Comparison of ENCODE assay signal across 8 cellular contexts in the genomic region with DNA sequence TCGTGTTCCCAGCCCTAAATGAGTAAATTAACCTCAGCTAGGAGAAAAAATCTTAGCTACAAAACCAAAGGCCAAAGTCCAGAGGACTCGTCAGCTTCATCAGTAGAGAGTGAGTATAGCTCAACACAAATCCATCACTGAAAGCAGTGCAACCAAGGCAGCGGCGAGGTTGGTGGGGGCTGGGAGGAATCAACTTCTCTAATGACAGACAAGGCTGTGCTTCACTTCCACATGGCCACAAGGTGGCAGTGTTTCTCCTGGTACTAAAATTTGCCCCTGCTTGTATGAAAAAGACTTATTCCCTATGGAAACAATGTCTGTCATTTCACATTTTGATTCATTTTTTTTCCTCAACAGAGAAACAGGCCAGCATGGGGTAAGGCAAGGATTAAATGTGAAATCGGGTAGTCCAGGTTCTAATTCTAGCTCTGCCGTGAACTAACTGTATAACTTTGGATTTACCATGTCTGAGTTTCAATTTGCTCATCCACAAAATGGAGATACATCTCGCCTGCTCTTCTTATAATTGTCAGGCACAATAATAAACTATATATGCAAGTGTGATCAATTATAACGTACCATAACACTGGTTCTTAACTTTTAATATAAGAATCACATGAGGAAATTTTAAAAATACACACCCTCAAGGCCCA. TPM values are rescaled to one million over a fixed set of nuclear protein-coding genes. Genes with fewer than 3 reads are reported as not detected.
DNase-seq lines count a peak whose midpoint lies in the region; TF ChIP-seq lines count a peak whose summit lies in the region.

No MANE protein-coding gene starts in this region.

- TF ChIP-seq RAD21 in SK-N-SH (IDR thresholded peaks at IDR 0.05; ENCODE audit: low read length), result peak; percentile 94

- no peaks in the 10 kb centered on the region for H3K36me3 ChIP-seq in Loucy (ENCODE audit: insufficient read depth, low read length)
- H3K36me3 ChIP-seq in SK-N-SH (replicated peaks in 1 of 2; ENCODE audit: control insufficient read depth in 1 of 2, insufficient read depth in 2 of 2, low read length in 1 of 2), result no peaks in the 10 kb centered on the region

- intact Hi-C loops in head of caudate nucleus (cut with DNase I), result loop anchor here (2.0 kb wide), 1 partner anchor 183 kb away; no protein-coding TSS in a partner anchor

- DNase-seq in ELF-1 (ENCODE audit: low read depth, low spot score) (peak; percentile 54), SK-N-SH (peak; percentile 60), head of caudate nucleus (peak; percentile 62 to 94 (median 84)), pons (ENCODE audit: low spot score) (peak; percentile 94), type B pancreatic cell (ENCODE audit: extremely low spot score, unreplicated experiment) (no peak), mesenteric fat pad (ENCODE audit: low spot score) (no peak)
- DNase-seq in activated naive CD4-positive, alpha-beta T cell treated with anti-CD3 and anti-CD28 coated beads, Interleukin-2, amount 10 ng/mL, durations not matched to agents 7 days and 5 days, result peak; percentile 81

- H3K9me3 ChIP-seq in Loucy (ENCODE audit: insufficient read depth, low read depth, low read length), result no peaks in the 10 kb centered on the region
- H3K9me3 ChIP-seq in SK-N-SH, result no peaks in the 10 kb centered on the region

- H3K36me3 Mint-ChIP-seq in activated naive CD4-positive, alpha-beta T cell treated with anti-CD3 and anti-CD28 coated beads, Interleukin-2, amount 10 ng/mL, durations not matched to agents 7 days and 5 days, result peaks cover 5% of the 10 kb centered on the region
- no peaks in the 10 kb centered on the region for H3K36me3 Mint-ChIP-seq in type B pancreatic cell

- no peak overlapping the region for H3K27ac Mint-ChIP-seq in activated naive CD4-positive, alpha-beta T cell treated with anti-CD3 and anti-CD28 coated beads, Interleukin-2, amount 10 ng/mL, durations not matched to agents 7 days and 5 days
- no peak overlapping the region for H3K27ac Mint-ChIP-seq in type B pancreatic cell

- 33% methylated on average over 8 of the region's 8 CpGs for WGBS in SK-N-SH (ENCODE audit: low lambda C conversion rate)

- H4K20me1 ChIP-seq in Loucy (ENCODE audit: insufficient read depth, low read length, poor library complexity, severe bottlenecking), result no peaks in the 10 kb centered on the region
- H4K20me1 ChIP-seq in SK-N-SH (ENCODE audit: insufficient read depth), result no peaks in the 10 kb centered on the region

- no peaks in the 10 kb centered on the region for H3K9me2 ChIP-seq in Loucy (replicated peaks; ENCODE audit: low read depth, low read length)
- H3K9me2 ChIP-seq in SK-N-SH, result no peaks in the 10 kb centered on the region

- no peak overlapping the region for H3K4me3 Mint-ChIP-seq in activated naive CD4-positive, alpha-beta T cell treated with anti-CD3 and anti-CD28 coated beads, Interleukin-2, amount 10 ng/mL, durations not matched to agents 7 days and 5 days
- no peak overlapping the region for H3K4me3 Mint-ChIP-seq in type B pancreatic cell

- peaks cover 7% of the 10 kb centered on the region for H3K4me1 ChIP-seq in Loucy (ENCODE audit: insufficient read depth, low read length, poor library complexity, severe bottlenecking)
- peaks cover 7 to 14% of the 10 kb centered on the region in 2 experiments; a peak in 3 of 4 replicates for H3K4me1 ChIP-seq in SK-N-SH (ENCODE audit: control insufficient read depth in 1 of 2, insufficient read depth in 2 of 2, low read depth in 1 of 2, low read length in 1 of 2)

- H3F3A ChIP-seq in Loucy (ENCODE audit: low read depth) (no peaks in the 10 kb centered on the region), SK-N-SH (replicated peaks; ENCODE audit: insufficient read depth) (no peaks in the 10 kb centered on the region)

- peaks cover 11% of the 10 kb centered on the region for H3K4me1 Mint-ChIP-seq in activated naive CD4-positive, alpha-beta T cell treated with anti-CD3 and anti-CD28 coated beads, Interleukin-2, amount 10 ng/mL, durations not matched to agents 7 days and 5 days
- H3K4me1 Mint-ChIP-seq in type B pancreatic cell (ENCODE audit: unreplicated experiment), result peaks cover 11% of the 10 kb centered on the region

- CTCF ChIA-PET in SK-N-SH (lab: Yijun Ruan, JAX), result interaction anchor here (0.7 to 4.5 kb wide), 54 partner anchors 10 to 564 kb away, joined by 3 to 94 read pairs (median 5); a partner anchor contains a TSS
- CTCF ChIA-PET in activated naive CD4-positive, alpha-beta T cell treated with anti-CD3 and anti-CD28 coated beads, Interleukin-2, amount 10 ng/mL, durations not matched to agents 7 days and 5 days (lab: Charles Lee), result interaction anchor here (0.6 to 4.7 kb wide), 34 partner anchors 10 to 396 kb away, joined by 3 to 63 read pairs (median 4); a partner anchor contains a TSS

- POLR2A ChIA-PET in SK-N-SH (lab: Yijun Ruan, JAX), result no interaction called here

- H3K4me3 ChIP-seq in Loucy (ENCODE audit: low read length, poor library complexity, severe bottlenecking), result no peak overlapping the region
- no peak overlapping the region; a peak in 1 of 4 replicates for H3K4me3 ChIP-seq in SK-N-SH (ENCODE audit: low read depth in 2 of 2, low read length in 1 of 2)

- no peaks in the 10 kb centered on the region for H3K79me2 ChIP-seq in Loucy (ENCODE audit: insufficient read depth, low read length)
- no peaks in the 10 kb centered on the region for H3K79me2 ChIP-seq in SK-N-SH (ENCODE audit: insufficient read depth)

- no peaks in the 10 kb centered on the region for H3K9me3 Mint-ChIP-seq in activated naive CD4-positive, alpha-beta T cell treated with anti-CD3 and anti-CD28 coated beads, Interleukin-2, amount 10 ng/mL, durations not matched to agents 7 days and 5 days
- H3K9me3 Mint-ChIP-seq in type B pancreatic cell, result no peaks in the 10 kb centered on the region

- H3K9ac ChIP-seq in Loucy (ENCODE audit: low read depth, low read length, poor library complexity, severe bottlenecking), result no peak overlapping the region
- no peak overlapping the region for H3K9ac ChIP-seq in SK-N-SH

- peak; percentile 94 for TF ChIP-seq CTCF in Loucy (conservative IDR thresholded peaks at IDR 0.05; ENCODE audit: low read length)
- peak; percentile 91 for TF ChIP-seq CTCF in SK-N-SH (IDR thresholded peaks at IDR 0.05)
- peak; percentile 96 for TF ChIP-seq CTCF in type B pancreatic cell (conservative IDR thresholded peaks at IDR 0.05)

- H2AFZ ChIP-seq in Loucy (ENCODE audit: low read length) (no peak overlapping the region), SK-N-SH (ENCODE audit: low read depth) (no peak overlapping the region)

- H3K4me2 ChIP-seq in Loucy (ENCODE audit: low read depth, low read length, poor library complexity, severe bottlenecking), result no peak overlapping the region
- no peak overlapping the region for H3K4me2 ChIP-seq in SK-N-SH

- H3K27ac ChIP-seq in SK-N-SH (ENCODE audit: low read depth in 2 of 2, low read length in 1 of 2), result no peak overlapping the region

- no peak for TF ChIP-seq EP300 in SK-N-SH (IDR thresholded peaks at IDR 0.05; ENCODE audit: borderline replicate concordance in 1 of 2, low read depth in 1 of 2, low read length in 1 of 2)

- peaks cover 2% of the 10 kb centered on the region for H3K27me3 Mint-ChIP-seq in activated naive CD4-positive, alpha-beta T cell treated with anti-CD3 and anti-CD28 coated beads, Interleukin-2, amount 10 ng/mL, durations not matched to agents 7 days and 5 days
- H3K27me3 Mint-ChIP-seq in type B pancreatic cell, result peaks cover 5% of the 10 kb centered on the region

- no peaks in the 10 kb centered on the region for H3K27me3 ChIP-seq in Loucy (ENCODE audit: insufficient read depth, low read length, poor library complexity, severe bottlenecking)
- H3K27me3 ChIP-seq in SK-N-SH (ENCODE audit: insufficient read depth), result no peaks in the 10 kb centered on the region

TF ChIP-seq in SK-N-SH, 30 proteins besides CTCF, POLR2A, EP300 and RAD21:
- TF ChIP-seq, protein P1, sequence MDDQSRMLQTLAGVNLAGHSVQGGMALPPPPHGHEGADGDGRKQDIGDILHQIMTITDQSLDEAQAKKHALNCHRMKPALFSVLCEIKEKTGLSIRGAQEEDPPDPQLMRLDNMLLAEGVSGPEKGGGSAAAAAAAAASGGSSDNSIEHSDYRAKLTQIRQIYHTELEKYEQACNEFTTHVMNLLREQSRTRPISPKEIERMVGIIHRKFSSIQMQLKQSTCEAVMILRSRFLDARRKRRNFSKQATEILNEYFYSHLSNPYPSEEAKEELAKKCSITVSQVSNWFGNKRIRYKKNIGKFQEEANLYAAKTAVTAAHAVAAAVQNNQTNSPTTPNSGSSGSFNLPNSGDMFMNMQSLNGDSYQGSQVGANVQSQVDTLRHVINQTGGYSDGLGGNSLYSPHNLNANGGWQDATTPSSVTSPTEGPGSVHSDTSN (IDR thresholded peaks at IDR 0.05), result peak; percentile 55; the same call in 1 of the 2 replicates
- no peak for TF ChIP-seq YY1 (IDR thresholded peaks at IDR 0.05; ENCODE audit: low read depth)
- TF ChIP-seq CHD2 (IDR thresholded peaks at IDR 0.05; ENCODE audit: low read length, partially characterized antibody), result peak; percentile 57
- TF ChIP-seq, protein P2, sequence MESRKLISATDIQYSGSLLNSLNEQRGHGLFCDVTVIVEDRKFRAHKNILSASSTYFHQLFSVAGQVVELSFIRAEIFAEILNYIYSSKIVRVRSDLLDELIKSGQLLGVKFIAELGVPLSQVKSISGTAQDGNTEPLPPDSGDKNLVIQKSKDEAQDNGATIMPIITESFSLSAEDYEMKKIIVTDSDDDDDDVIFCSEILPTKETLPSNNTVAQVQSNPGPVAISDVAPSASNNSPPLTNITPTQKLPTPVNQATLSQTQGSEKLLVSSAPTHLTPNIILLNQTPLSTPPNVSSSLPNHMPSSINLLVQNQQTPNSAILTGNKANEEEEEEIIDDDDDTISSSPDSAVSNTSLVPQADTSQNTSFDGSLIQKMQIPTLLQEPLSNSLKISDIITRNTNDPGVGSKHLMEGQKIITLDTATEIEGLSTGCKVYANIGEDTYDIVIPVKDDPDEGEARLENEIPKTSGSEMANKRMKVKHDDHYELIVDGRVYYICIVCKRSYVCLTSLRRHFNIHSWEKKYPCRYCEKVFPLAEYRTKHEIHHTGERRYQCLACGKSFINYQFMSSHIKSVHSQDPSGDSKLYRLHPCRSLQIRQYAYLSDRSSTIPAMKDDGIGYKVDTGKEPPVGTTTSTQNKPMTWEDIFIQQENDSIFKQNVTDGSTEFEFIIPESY (IDR thresholded peaks at IDR 0.05; ENCODE audit: borderline replicate concordance, low read depth), result no peak
- TF ChIP-seq MXI1 (IDR thresholded peaks at IDR 0.05; ENCODE audit: low read depth, low read length), result 0 out of 2 replicates have a peak, but pooled peaks have one; percentile 21
- TF ChIP-seq SMC3 (IDR thresholded peaks at IDR 0.05; ENCODE audit: low read depth, low read length), result peak; percentile 97
- TF ChIP-seq EZH2phosphoT487 (IDR thresholded peaks at IDR 0.05; ENCODE audit: borderline replicate concordance, low read depth), result no peak

RNA-seq across cellular contexts. Expression of a gene that starts 39.3 kb away (rescaled TPM):
- 31.5 and 44.2 TPM in 2 replicates for polyA plus RNA-seq in SK-N-SH (2012; rRNA removed)
- 37.8 and 39.8 TPM in 2 replicates for polyA plus RNA-seq in SK-N-SH (2012; cell fraction: cytosol; rRNA removed)
- polyA plus RNA-seq in SK-N-SH (2012; cell fraction: nucleus; rRNA removed), result 24.3 and 50.5 TPM in 2 replicates
- total RNA-seq in type B pancreatic cell (ENCODE audit: low replicate concordance), result 8.1 and 9.2 TPM in 2 replicates
- total RNA-seq in mesenteric fat pad, result 10.4 TPM

Comparison
In these comparisons a context has a peak if more than half of its experiments do, and no peak if none do; other contexts are left out.
1. DNase-seq: peak in ELF-1 (single experiment), SK-N-SH (single experiment), activated naive CD4-positive, alpha-beta T cell treated with anti-CD3 and anti-CD28 coated beads, Interleukin-2, amount 10 ng/mL, durations not matched to agents 7 days and 5 days (single experiment), head of caudate nucleus (42 of 42) and pons (single experiment); none in type B pancreatic cell (single experiment) and mesenteric fat pad (single experiment).
2. Peak in every context shown above with its lines, with median percentiles within 50 percentile points of each other: CTCF ChIP-seq.